Comparison of ENCODE assay signal across 16 cellular contexts in the genomic region with DNA sequence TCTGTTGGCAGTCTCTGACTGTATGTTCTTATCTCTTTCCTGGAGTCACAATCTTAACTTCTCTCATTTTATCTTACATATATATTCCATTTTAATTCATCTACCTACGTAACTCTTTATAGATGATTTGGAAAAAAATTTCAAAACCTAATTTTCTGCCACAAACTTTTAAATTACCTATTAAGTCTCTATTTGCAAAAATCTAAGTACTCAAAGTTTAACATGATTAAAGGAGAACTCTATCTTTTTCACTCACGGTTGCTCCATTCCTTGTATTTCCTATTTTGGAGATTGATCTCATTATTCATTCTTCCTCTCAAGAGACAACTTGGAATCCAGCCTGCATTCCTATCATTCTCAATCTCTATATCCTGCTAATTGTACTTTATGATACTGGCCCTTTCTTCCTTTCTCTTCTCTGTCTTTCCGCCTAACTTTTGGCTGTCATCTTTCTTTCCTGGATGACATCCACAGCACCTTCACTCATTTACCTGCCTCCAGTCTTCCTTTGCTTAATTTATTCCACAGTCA.
A peak's percentile ranks its signal among the peaks of the same experiment; 100 is the strongest.
DNase-seq lines count a peak whose midpoint lies in the region; ATAC-seq lines count a peak whose summit lies in the region.
"Had no signal": no experiment of that assay in that cellular context is flagged by ENCODE, and none has a peak within 500 bp of the region (broad histone marks: within the 10 kb centered on the region; RNA-seq: fewer than 3 reads in every experiment).

No MANE protein-coding gene starts in this region.

- peak overlapping the region; percentile 32 for H3K27ac ChIP-seq in mesodermal cell (ENCODE audit: low read depth, low read length, severe bottlenecking)
- H3K27ac ChIP-seq: C4-2B, gastroesophageal sphincter, right lobe of liver, stomach had no signal

- H3K4me3 ChIP-seq in mesodermal cell (ENCODE audit: extremely low read depth, insufficient read depth, low read length, poor library complexity, severe bottlenecking), result no peak overlapping the region
- H3K4me3 ChIP-seq: gastroesophageal sphincter, right lobe of liver, stomach had no signal

- WGBS in mesodermal cell (ENCODE audit: insufficient coverage in 2 of 2), 2 experiments, result 46 to 92% methylated on average over 1 to 2 of the region's 3 CpGs

- peaks cover 14% of the 10 kb centered on the region for H3K4me1 ChIP-seq in mesodermal cell (ENCODE audit: control insufficient read depth, insufficient read depth, low read length, poor library complexity, severe bottlenecking)

- no peaks in the 10 kb centered on the region for H3K36me3 ChIP-seq in mesodermal cell (ENCODE audit: control insufficient read depth, insufficient read depth, low read length)
- H3K36me3 ChIP-seq: gastroesophageal sphincter, right lobe of liver, stomach had no signal

- no peak for ATAC-seq in HG03097 (IDR thresholded peaks at IDR 0.05; ENCODE audit: low FRiP score, unreplicated experiment)
- no peak for ATAC-seq in GM21447 (IDR thresholded peaks at IDR 0.05; ENCODE audit: unreplicated experiment)
- ATAC-seq: activated naive CD4-positive, alpha-beta T cell treated with anti-CD3 and anti-CD28 coated beads, Interleukin-2, amount 50 U/mL, for 72 hours; gastroesophageal sphincter; natural killer cell treated with Interleukin-12 subunit alpha and Interleukin-12 subunit beta and Interleukin-15 and Interleukin-18, amount 100 ng/mL, for 72 hours; right lobe of liver; WTC11 had no signal

- DNase-seq in EH (ENCODE audit: low read depth) (peak; percentile 91), RPMI7951 (ENCODE audit: low read depth) (peak; percentile 77), dermis microvascular lymphatic vessel endothelial cell (ENCODE audit: low read depth in 2 of 2) (peak; percentile 12 to 66), HuH-7.5 (ENCODE audit: low spot score) (no peak)
- DNase-seq in activated CD4-positive, alpha-beta T cell treated with anti-CD3 and anti-CD28 coated beads for 48 hours, result no peak
- DNase-seq: activated CD8-positive, alpha-beta memory T cell treated with anti-CD3 and anti-CD28 coated beads, Interleukin-2, amount 50 U/mL, for 48 hours; right lobe of liver; stomach had no signal

- H3K9me3 ChIP-seq in mesodermal cell (ENCODE audit: control insufficient read depth, low read length), result no peaks in the 10 kb centered on the region
- H3K9me3 ChIP-seq: gastroesophageal sphincter, right lobe of liver, stomach had no signal

Comparison
In these comparisons a context has a peak if more than half of its experiments do, and no peak if none do; other contexts are left out.
1. DNase-seq: peak in EH (single experiment), RPMI7951 (single experiment) and dermis microvascular lymphatic vessel endothelial cell (2 of 2); none in HuH-7.5 (single experiment) and activated CD4-positive, alpha-beta T cell treated with anti-CD3 and anti-CD28 coated beads for 48 hours (single experiment).